20 cellular contexts compared by ENCODE assay signal in genomic region chr20:58719971-58720371, GRCh38. TPM values are rescaled to one million over a fixed set of nuclear protein-coding genes. Genes with fewer than 3 reads are reported as not detected.
A peak's percentile ranks its signal among the peaks of the same experiment; 100 is the strongest.
DNase-seq lines count a peak whose midpoint lies in the region; ATAC-seq and TF ChIP-seq lines count a peak whose summit lies in the region.
"Had no signal": no experiment of that assay in that cellular context is flagged by ENCODE, and none has a peak within 500 bp of the region (broad histone marks: within the 10 kb centered on the region; RNA-seq: fewer than 3 reads in every experiment).

No MANE protein-coding gene starts in this region.

- intact Hi-C loops in sigmoid colon (cut with DNase I): no loop called here

- H4K20me1 ChIP-seq in H9 (ENCODE audit: control insufficient read depth, insufficient read depth, insufficient read length): no peaks in the 10 kb centered on the region

- no peak for TF ChIP-seq POLR2A in sigmoid colon (IDR thresholded peaks at IDR 0.05)

- no peak overlapping the region for H3K27ac Mint-ChIP-seq in H9
- no peak overlapping the region for H3K27ac Mint-ChIP-seq in endodermal cell
- H3K27ac Mint-ChIP-seq: activated CD4-positive, alpha-beta memory T cell treated with anti-CD3 and anti-CD28 coated beads for 36 hours; activated T-cell treated with anti-CD3 and anti-CD28 coated beads, Interleukin-2, amount 50 U/mL, for 72 hours had no signal

- H2AFZ ChIP-seq in H9 (ENCODE audit: low read length): no peak overlapping the region

- H3K4me2 ChIP-seq in H9 (ENCODE audit: insufficient read depth, insufficient read length, low read length): no peak overlapping the region

- H3K36me3 ChIP-seq in sigmoid colon: no peaks in the 10 kb centered on the region
- no peaks in the 10 kb centered on the region for H3K36me3 ChIP-seq in endodermal cell (ENCODE audit: control insufficient read depth, insufficient read depth, low read length)
- H3K36me3 ChIP-seq: cardiac muscle cell, Peyer's patch, thoracic aorta had no signal

- H3K4me1 ChIP-seq in H9 (ENCODE audit: insufficient read depth, low read length) (no peaks in the 10 kb centered on the region), sigmoid colon (no peaks in the 10 kb centered on the region), endodermal cell (ENCODE audit: control insufficient read depth, insufficient read depth, low read length) (no peaks in the 10 kb centered on the region)
- H3K4me1 ChIP-seq: Peyer's patch had no signal

- no peak overlapping the region for H3K9ac ChIP-seq in H9 (ENCODE audit: extremely low read depth, insufficient read length, low read length)
- H3K9ac ChIP-seq in endodermal cell (ENCODE audit: extremely low read depth, low read length, poor library complexity, severe bottlenecking): no peak overlapping the region

- H3K36me3 Mint-ChIP-seq in H9 (ENCODE audit: insufficient read depth in 1 of 3, low read depth in 3 of 3) (peaks cover 0 to 9% (median 0%) of the 10 kb centered on the region in 3 experiments; a peak in 2 of 7 replicates), endodermal cell (ENCODE audit: low read depth) (no peaks in the 10 kb centered on the region)
- H3K36me3 Mint-ChIP-seq: activated CD4-positive, alpha-beta memory T cell treated with anti-CD3 and anti-CD28 coated beads for 36 hours had no signal

- no CpG with 5 or more reads among the region's 6 CpGs for WGBS in H9 (ENCODE audit: extremely low coverage, insufficient read length, low lambda C conversion rate)
- 13 to 41% methylated on average over 6 of the region's 6 CpGs for WGBS in sigmoid colon, 2 donors
- WGBS in endodermal cell (ENCODE audit: insufficient coverage in 1 of 2, insufficient read length in 1 of 2), 2 experiments: 82 to 96% methylated on average over 6 of the region's 6 CpGs

- H3K27me3 ChIP-seq in H9 (ENCODE audit: insufficient read depth, low read length) (no peaks in the 10 kb centered on the region), sigmoid colon (peaks cover 0 to 27% (median 22%) of the 10 kb centered on the region in 3 donors), endodermal cell (ENCODE audit: control insufficient read depth, insufficient read depth, low read length, poor library complexity, severe bottlenecking) (no peaks in the 10 kb centered on the region)
- H3K27me3 ChIP-seq: cardiac muscle cell, Peyer's patch had no signal

- H3K14ac ChIP-seq in H9 (ENCODE audit: insufficient read depth, low read length): no peak overlapping the region

- peaks cover 20% of the 10 kb centered on the region for H3K27me3 Mint-ChIP-seq in H9 (ENCODE audit: low read depth)
- peaks cover 7% of the 10 kb centered on the region for H3K27me3 Mint-ChIP-seq in endodermal cell (ENCODE audit: insufficient read depth)

- H3K9me3 ChIP-seq in H9 (ENCODE audit: control insufficient read depth, low read depth, low read length) (no peaks in the 10 kb centered on the region), sigmoid colon (no peaks in the 10 kb centered on the region), endodermal cell (ENCODE audit: control insufficient read depth, low read length) (no peaks in the 10 kb centered on the region)
- H3K9me3 ChIP-seq: Peyer's patch, thoracic aorta had no signal

- no peak overlapping the region for H3K18ac ChIP-seq in H9 (ENCODE audit: insufficient read length, low read depth, low read length)

- H2AK5ac ChIP-seq in H9 (ENCODE audit: insufficient read length, low read length): no peak overlapping the region

- no peak overlapping the region for H2BK120ac ChIP-seq in H9 (ENCODE audit: low read depth, low read length, poor library complexity, severe bottlenecking)

- H3K79me2 ChIP-seq in H9 (ENCODE audit: insufficient read depth, low read length): no peaks in the 10 kb centered on the region

- H3K4me1 Mint-ChIP-seq in H9 (peaks cover 5 to 22% of the 10 kb centered on the region in 2 experiments), endodermal cell (no peaks in the 10 kb centered on the region)

- H3K4ac ChIP-seq in H9 (ENCODE audit: low read depth, low read length): no peak overlapping the region

- no peak overlapping the region for H4K8ac ChIP-seq in H9 (replicated peaks; ENCODE audit: insufficient read length, low read depth, low read length)

- H3K79me1 ChIP-seq in H9 (ENCODE audit: insufficient read depth, low read depth, low read length, poor library complexity, severe bottlenecking): no peaks in the 10 kb centered on the region

- H3K9me3 Mint-ChIP-seq in H9 (peaks cover 4 to 5% of the 10 kb centered on the region in 2 experiments; a peak in 3 of 5 replicates), endodermal cell (peaks cover 5% of the 10 kb centered on the region)
- H3K9me3 Mint-ChIP-seq: activated CD4-positive, alpha-beta memory T cell treated with anti-CD3 and anti-CD28 coated beads for 36 hours had no signal

- no peak overlapping the region for H3K23ac ChIP-seq in H9 (ENCODE audit: insufficient read length, low read depth, low read length)

- H4K91ac ChIP-seq in H9 (ENCODE audit: insufficient read length, low read depth, low read length): no peak overlapping the region

- H3T11ph ChIP-seq in H9 (ENCODE audit: low read length): no peak overlapping the region

- TF ChIP-seq EP300 in sigmoid colon (IDR thresholded peaks at IDR 0.05): no peak

- H3K56ac ChIP-seq in H9 (ENCODE audit: insufficient read length, low read depth, low read length): no peak overlapping the region

- no peak overlapping the region for H2BK20ac ChIP-seq in H9 (ENCODE audit: low read depth, low read length, poor library complexity, severe bottlenecking)

- no peak overlapping the region for H2BK5ac ChIP-seq in H9 (ENCODE audit: insufficient read length, low read length)

- no peak overlapping the region for H4K5ac ChIP-seq in H9 (ENCODE audit: insufficient read length, low read depth, low read length)

- no peak overlapping the region for H2BK12ac ChIP-seq in H9 (ENCODE audit: insufficient read length, low read depth, low read length)

- no peak overlapping the region for H2BK15ac ChIP-seq in H9 (ENCODE audit: low read depth, low read length)

- H3K27ac ChIP-seq in H9 (ENCODE audit: insufficient read length, low read depth, low read length) (no peak overlapping the region), sigmoid colon (no peak overlapping the region), endodermal cell (ENCODE audit: low read depth, low read length) (no peak overlapping the region)
- H3K27ac ChIP-seq: cardiac muscle cell, Peyer's patch, thoracic aorta had no signal

- ATAC-seq in GM18517 (IDR thresholded peaks at IDR 0.05; ENCODE audit: unreplicated experiment): no peak
- ATAC-seq: activated T-cell treated with anti-CD3 and anti-CD28 coated beads, Interleukin-2, amount 50 U/mL, for 72 hours had no signal

- no peak for TF ChIP-seq CTCF in H9 (conservative IDR thresholded peaks at IDR 0.05)
- TF ChIP-seq CTCF in sigmoid colon (IDR thresholded peaks at IDR 0.05): no peak
- TF ChIP-seq CTCF in endodermal cell (conservative IDR thresholded peaks at IDR 0.05): no peak

- DNase-seq in activated naive CD4-positive, alpha-beta T cell treated with anti-CD3 and anti-CD28 coated beads, Interleukin-2, amount 50 U/mL, for 16 hours: peak; percentile 9
- DNase-seq in activated naive CD4-positive, alpha-beta T cell treated with Interleukin-2 at 50 U/mL for 16 hours: no peak
- DNase-seq in H9 (peak; percentile 27), hepatic stellate cell (ENCODE audit: low spot score) (peak; percentile 6), sigmoid colon (peak; percentile 34), endodermal cell (no peak)
- no peak for DNase-seq in activated CD4-positive, alpha-beta T cell treated with anti-CD3 and anti-CD28 coated beads for 48 hours
- DNase-seq: activated T-cell treated with anti-CD3 and anti-CD28 coated beads, Interleukin-2, amount 50 U/mL, for 72 hours; COR-L47; effector CD4-positive, alpha-beta T cell; EL; NCI-H1694 treated with DMSO at 0.1 percent for 48 hours; NCI-H510A treated with DMSO at 0.1 percent for 48 hours; stimulated activated CD4-positive, alpha-beta T cell treated with anti-CD3 and anti-CD28 coated beads, Interleukin-4, amount 100 ng/mL, for 24 hours; stimulated activated CD8-positive, alpha-beta memory T cell treated with anti-CD3 and anti-CD28 coated beads, Interleukin-4, amount 100 ng/mL, for 48 hours had no signal

- H3K4me3 ChIP-seq in sigmoid colon (no peak overlapping the region), endodermal cell (ENCODE audit: low read length) (no peak overlapping the region)
- H3K4me3 ChIP-seq: cardiac muscle cell, Peyer's patch, thoracic aorta had no signal

- H3K4me3 Mint-ChIP-seq in H9 (no peak overlapping the region), endodermal cell (no peak overlapping the region)
- H3K4me3 Mint-ChIP-seq: activated CD4-positive, alpha-beta memory T cell treated with anti-CD3 and anti-CD28 coated beads for 36 hours; activated T-cell treated with anti-CD3 and anti-CD28 coated beads, Interleukin-2, amount 50 U/mL, for 72 hours had no signal

- H3K23me2 ChIP-seq in H9 (ENCODE audit: insufficient read length, low read depth, low read length, poor library complexity, severe bottlenecking): no peaks in the 10 kb centered on the region

RNA-seq across cellular contexts. Expression of gene NPEPL1, which starts 27.4 kb away (rescaled TPM):
- total RNA-seq in H9 (2021): 31.1 TPM in 2 replicates
- total RNA-seq in sigmoid colon: 10 to 100 TPM; 22.9 to 65.1 (median 46.0) TPM
- polyA plus RNA-seq in sigmoid colon: 10 to 100 TPM; 10.6 to 26.5 (median 16.8) TPM
- 10 to 100 TPM; 52.9 to 72.8 TPM for total RNA-seq in endodermal cell
- polyA plus RNA-seq in endodermal cell (2013, experiment 1 of 2): 24.1 TPM
- polyA plus RNA-seq in endodermal cell (2013, experiment 2 of 2): 22.4 TPM

Comparison
In these comparisons a context has a peak if more than half of its experiments do, and no peak if none do; other contexts are left out.
1. DNase-seq: peak in activated naive CD4-positive, alpha-beta T cell treated with anti-CD3 and anti-CD28 coated beads, Interleukin-2, amount 50 U/mL, for 16 hours (single experiment), H9 (single experiment), hepatic stellate cell (single experiment) and sigmoid colon (single experiment); none in activated naive CD4-positive, alpha-beta T cell treated with Interleukin-2 at 50 U/mL for 16 hours (single experiment), endodermal cell (single experiment) and activated CD4-positive, alpha-beta T cell treated with anti-CD3 and anti-CD28 coated beads for 48 hours (single experiment).